In genomic region chr1:235063068-235063765, GRCh38 we compare ENCODE assay signal across 11 cellular contexts.
DNase-seq lines count a peak whose midpoint lies in the region; ATAC-seq and TF ChIP-seq lines count a peak whose summit lies in the region.
"Had no signal": no experiment of that assay in that cellular context is flagged by ENCODE, and none has a peak within 500 bp of the region (broad histone marks: within the 10 kb centered on the region; RNA-seq: fewer than 3 reads in every experiment).

No MANE protein-coding gene starts in this region.

- H3K9me3 ChIP-seq in body of pancreas (no peaks in the 10 kb centered on the region), parathyroid adenoma (ENCODE audit: control insufficient read depth, low read length) (no peaks in the 10 kb centered on the region), esophagus muscularis mucosa (no peaks in the 10 kb centered on the region)

- H3K4me3 ChIP-seq in body of pancreas (no peak overlapping the region), parathyroid adenoma (ENCODE audit: low read depth, low read length) (no peak overlapping the region), esophagus muscularis mucosa (no peak overlapping the region), coronary artery (no peak overlapping the region)

- no peaks in the 10 kb centered on the region for H3K79me2 ChIP-seq in parathyroid adenoma

- ATAC-seq in body of pancreas (no peak), HG02885 (IDR thresholded peaks at IDR 0.05; ENCODE audit: poor library complexity, unreplicated experiment) (no peak)

- H2AFZ ChIP-seq in parathyroid adenoma: peak overlapping the region; percentile 11

- intact Hi-C loops in body of pancreas (cut with DNase I) (no loop called here), esophagus muscularis mucosa (cut with DNase I) (no loop called here)

- no peaks in the 10 kb centered on the region for H3K27me3 ChIP-seq in body of pancreas
- no peaks in the 10 kb centered on the region for H3K27me3 ChIP-seq in parathyroid adenoma (ENCODE audit: control insufficient read depth, insufficient read depth, low read length)
- no peaks in the 10 kb centered on the region for H3K27me3 ChIP-seq in esophagus muscularis mucosa

- H3K27ac ChIP-seq in body of pancreas (peak overlapping the region; percentile 19 to 85 (median 73)), parathyroid adenoma (no peak overlapping the region), esophagus muscularis mucosa (replicated peaks in 1 of 4) (no peak overlapping the region), coronary artery (peak overlapping the region in 1 of 2 donors; percentile 65)

- H3K36me3 ChIP-seq in body of pancreas (replicated peaks in 1 of 2; ENCODE audit: insufficient read depth in 1 of 2, low read depth in 2 of 2): no peaks in the 10 kb centered on the region
- H3K36me3 ChIP-seq in parathyroid adenoma (ENCODE audit: control insufficient read depth, insufficient read depth, low read length): no peaks in the 10 kb centered on the region
- no peaks in the 10 kb centered on the region for H3K36me3 ChIP-seq in esophagus muscularis mucosa

- peaks cover 55% of the 10 kb centered on the region for H3K4me1 ChIP-seq in body of pancreas
- peaks cover 12% of the 10 kb centered on the region for H3K4me1 ChIP-seq in parathyroid adenoma
- H3K4me1 ChIP-seq in esophagus muscularis mucosa: peaks cover 18 to 26% (median 20%) of the 10 kb centered on the region in 4 donors

- 70 to 83% methylated on average over 8 to 9 of the region's 9 CpGs for WGBS in body of pancreas, 2 donors
- WGBS in esophagus muscularis mucosa: 49% methylated on average over 9 of the region's 9 CpGs

- no peak overlapping the region for H3K9ac ChIP-seq in parathyroid adenoma

- TF ChIP-seq POLR2A in body of pancreas (IDR thresholded peaks at IDR 0.05): no peak
- TF ChIP-seq POLR2A in esophagus muscularis mucosa (IDR thresholded peaks at IDR 0.05; ENCODE audit: low read depth): no peak

- DNase-seq in GDM1 (lab: John Stamatoyannopoulos, UW) (peak; percentile 76), NOMO-1 treated with dmso at 0.1 percent for 144 hours (lab: John Stamatoyannopoulos, UW; ENCODE audit: unreplicated experiment) (peak; percentile 49), body of pancreas (peak in 1 of 4 donors; percentile 27), esophagus muscularis mucosa (ENCODE audit: extremely low spot score) (no peak), T1000 (lab: John Stamatoyannopoulos, UW) (no peak), coronary artery (ENCODE audit: low spot score) (no peak)
- DNase-seq: activated naive CD8-positive, alpha-beta T cell treated with anti-CD3 and anti-CD28 coated beads for 36 hours; kidney glomerular epithelial cell; NCI-H1694 had no signal

- no peak for TF ChIP-seq CTCF in body of pancreas (IDR thresholded peaks at IDR 0.05)
- no peak for TF ChIP-seq CTCF in parathyroid adenoma (IDR thresholded peaks at IDR 0.05)
- TF ChIP-seq CTCF in esophagus muscularis mucosa (IDR thresholded peaks at IDR 0.05): no peak
- TF ChIP-seq CTCF in coronary artery (IDR thresholded peaks at IDR 0.05): no peak

- no peak overlapping the region for H3K4me2 ChIP-seq in parathyroid adenoma (ENCODE audit: low read length)

- no peak for TF ChIP-seq EP300 in esophagus muscularis mucosa (IDR thresholded peaks at IDR 0.05)

Comparison
In these comparisons a context has a peak if more than half of its experiments do, and no peak if none do; other contexts are left out.
1. DNase-seq: peak in GDM1 (single experiment) and NOMO-1 treated with dmso at 0.1 percent for 144 hours (single experiment); none in esophagus muscularis mucosa (single experiment), T1000 (single experiment) and coronary artery (single experiment).
2. H3K27ac ChIP-seq: peak in body of pancreas (4 of 4); none in parathyroid adenoma (single experiment) and esophagus muscularis mucosa (0 of 4).